11 cellular contexts compared by ENCODE assay signal in genomic region chr3:167631471-167631870, GRCh38. TPM values are rescaled to one million over a fixed set of nuclear protein-coding genes. Genes with fewer than 3 reads are reported as not detected.
"Had no signal": no experiment of that assay in that cellular context is flagged by ENCODE, and none has a peak within 500 bp of the region (broad histone marks: within the 10 kb centered on the region; RNA-seq: fewer than 3 reads in every experiment).

No MANE protein-coding gene starts in this region.

- H3K9ac ChIP-seq: GM23248 had no signal

- H3K27ac Mint-ChIP-seq: HFFc6, IgD-negative memory B cell had no signal

- DNase-seq: GM23248, GOT3, H7, HFFc6, KG1 had no signal

- H3K9me3 ChIP-seq: HAP-1 had no signal

- H3K4me1 Mint-ChIP-seq: IgD-negative memory B cell had no signal

- ATAC-seq: HCT116 had no signal

- H3K27ac ChIP-seq: GM23248, HL-60 had no signal

- H3K4me3 ChIP-seq: GM23248, HAP-1 had no signal

- H2AFZ ChIP-seq: GM23248 had no signal

- H3K36me3 Mint-ChIP-seq: IgD-negative memory B cell had no signal

- H3K4me1 ChIP-seq: HAP-1 had no signal

- H3K36me3 ChIP-seq: HAP-1 had no signal

- H3K4me3 Mint-ChIP-seq: HFFc6, IgD-negative memory B cell had no signal

RNA-seq across cellular contexts. Expression of gene WDR49, which starts 22.3 kb away (rescaled TPM):
- total RNA-seq: GM23248, H4, HFFc6, HT1080 had no signal
- polyA plus RNA-seq: GM23248, IgD-negative memory B cell had no signal
